ENCODE assay signal across 18 cellular contexts in genomic region chr20:47479506-47479905, GRCh38. TPM values are rescaled to one million over a fixed set of nuclear protein-coding genes. Genes with fewer than 3 reads are reported as not detected.
DNase-seq lines count a peak whose midpoint lies in the region; ATAC-seq, FAIRE-seq and TF ChIP-seq lines count a peak whose summit lies in the region.
"Had no signal": no experiment of that assay in that cellular context is flagged by ENCODE, and none has a peak within 500 bp of the region (broad histone marks: within the 10 kb centered on the region; RNA-seq: fewer than 3 reads in every experiment).

No MANE protein-coding gene starts in this region.

- no peaks in the 10 kb centered on the region for H3K36me3 Mint-ChIP-seq in activated CD8-positive, alpha-beta T cell treated with anti-CD3 and anti-CD28 coated beads for 36 hours (ENCODE audit: low read depth)
- no peaks in the 10 kb centered on the region for H3K36me3 Mint-ChIP-seq in activated CD8-positive, alpha-beta T cell treated with anti-CD3 and anti-CD28 coated beads, Interleukin-2, amount 10 ng/mL, durations not matched to agents 7 days and 5 days (ENCODE audit: low read depth)

- H3K9me3 ChIP-seq in OCI-LY7 (ENCODE audit: low read length) (no peaks in the 10 kb centered on the region), smooth muscle cell (replicated peaks; ENCODE audit: low read depth) (no peaks in the 10 kb centered on the region), transverse colon (no peaks in the 10 kb centered on the region), kidney (ENCODE audit: control insufficient read depth in 1 of 2, low read length in 2 of 2) (no peaks in the 10 kb centered on the region)
- H3K9me3 ChIP-seq: stomach had no signal

- peak overlapping the region; percentile 56 for H3K27ac ChIP-seq in OCI-LY7 (ENCODE audit: low read depth, low read length, poor library complexity, severe bottlenecking)
- H3K27ac ChIP-seq in smooth muscle cell (ENCODE audit: low read depth): no peak overlapping the region
- H3K27ac ChIP-seq in transverse colon: no peak overlapping the region
- H3K27ac ChIP-seq in kidney (ENCODE audit: low read depth in 2 of 2, low read length in 2 of 2): no peak overlapping the region
- H3K27ac ChIP-seq: stomach had no signal

- H3K27ac Mint-ChIP-seq in activated CD8-positive, alpha-beta T cell treated with anti-CD3 and anti-CD28 coated beads for 36 hours: peak overlapping the region; percentile 37
- H3K27ac Mint-ChIP-seq in activated CD8-positive, alpha-beta T cell treated with anti-CD3 and anti-CD28 coated beads, Interleukin-2, amount 10 ng/mL, durations not matched to agents 7 days and 5 days: no peak overlapping the region

- H3K4me3 Mint-ChIP-seq in activated CD8-positive, alpha-beta T cell treated with anti-CD3 and anti-CD28 coated beads for 36 hours: no peak overlapping the region
- H3K4me3 Mint-ChIP-seq in activated CD8-positive, alpha-beta T cell treated with anti-CD3 and anti-CD28 coated beads, Interleukin-2, amount 10 ng/mL, durations not matched to agents 7 days and 5 days: no peak overlapping the region

- TF ChIP-seq CTCF in activated CD8-positive, alpha-beta T cell treated with anti-CD3 and anti-CD28 coated beads for 36 hours (IDR thresholded peaks at IDR 0.05): no peak
- TF ChIP-seq CTCF in OCI-LY7 (conservative IDR thresholded peaks at IDR 0.05; ENCODE audit: low read length) (no peak), smooth muscle cell (IDR thresholded peaks at IDR 0.05; ENCODE audit: borderline replicate concordance, insufficient read depth, poor library complexity, severe bottlenecking) (no peak), transverse colon (IDR thresholded peaks at IDR 0.05) (no peak), kidney (IDR thresholded peaks at IDR 0.05; ENCODE audit: borderline replicate concordance, extremely low read depth, insufficient read depth) (no peak)

- no peak for DNase-seq in activated CD8-positive, alpha-beta T cell treated with anti-CD3 and anti-CD28 coated beads for 36 hours
- DNase-seq in activated CD8-positive, alpha-beta T cell treated with anti-CD3 and anti-CD28 coated beads, Interleukin-2, amount 10 ng/mL, durations not matched to agents 7 days and 5 days: no peak
- no peak for DNase-seq in OCI-LY7 (ENCODE audit: low spot score)
- DNase-seq in smooth muscle cell (lab: John Stamatoyannopoulos, UW; ENCODE audit: unreplicated experiment): no peak
- DNase-seq in transverse colon: no peak
- DNase-seq in kidney: no peak
- DNase-seq: cerebellar nuclear complex, erythroblast, hippocampal formation, Karpas-422, mesenchymal stem cell, NCI-H2029 treated with DMSO at 0.1 percent for 48 hours, NCI-H82, SIG-M5, stomach had no signal

- H3K4me3 ChIP-seq in OCI-LY7 (ENCODE audit: low read depth, low read length, poor library complexity, severe bottlenecking) (no peak overlapping the region), smooth muscle cell (no peak overlapping the region), transverse colon (no peak overlapping the region), kidney (ENCODE audit: low read length in 2 of 2) (no peak overlapping the region)
- H3K4me3 ChIP-seq: stomach had no signal

- H3F3A ChIP-seq in smooth muscle cell (ENCODE audit: low read depth): no peaks in the 10 kb centered on the region

- no peak for FAIRE-seq in kidney (lab: Jason Lieb, UNC)
- FAIRE-seq: H54 had no signal

- H3K36me3 ChIP-seq in OCI-LY7 (ENCODE audit: insufficient read depth, low read length) (no peaks in the 10 kb centered on the region), smooth muscle cell (ENCODE audit: low read depth) (no peaks in the 10 kb centered on the region), transverse colon (no peaks in the 10 kb centered on the region), kidney (ENCODE audit: control insufficient read depth in 1 of 2, insufficient read depth in 2 of 2, low read length in 2 of 2) (no peaks in the 10 kb centered on the region)
- H3K36me3 ChIP-seq: stomach had no signal

- H3K9me2 ChIP-seq in OCI-LY7 (ENCODE audit: insufficient read depth, low read length): no peaks in the 10 kb centered on the region

- H3K4me1 Mint-ChIP-seq in activated CD8-positive, alpha-beta T cell treated with anti-CD3 and anti-CD28 coated beads for 36 hours (ENCODE audit: low read depth): peaks cover 16% of the 10 kb centered on the region
- peaks cover 17% of the 10 kb centered on the region for H3K4me1 Mint-ChIP-seq in activated CD8-positive, alpha-beta T cell treated with anti-CD3 and anti-CD28 coated beads, Interleukin-2, amount 10 ng/mL, durations not matched to agents 7 days and 5 days (ENCODE audit: low read depth)

- ATAC-seq in activated CD8-positive, alpha-beta T cell treated with anti-CD3 and anti-CD28 coated beads for 36 hours: no peak
- ATAC-seq in activated CD8-positive, alpha-beta T cell treated with anti-CD3 and anti-CD28 coated beads, Interleukin-2, amount 10 ng/mL, durations not matched to agents 7 days and 5 days: no peak
- ATAC-seq in esophagus mucosa (peak; percentile 52), HG03135 (IDR thresholded peaks at IDR 0.05; ENCODE audit: unreplicated experiment) (no peak)

- H4K20me1 ChIP-seq in OCI-LY7 (ENCODE audit: insufficient read depth, low read length) (no peaks in the 10 kb centered on the region), smooth muscle cell (ENCODE audit: low read depth) (no peaks in the 10 kb centered on the region)

- no TSS peak for BruUV-seq in OCI-LY7 (replicated peaks; lab: Mats Ljungman, UMichigan)

- no peak overlapping the region for H3K9ac ChIP-seq in smooth muscle cell (ENCODE audit: low read depth)
- no peak overlapping the region for H3K9ac ChIP-seq in kidney (ENCODE audit: low read length in 2 of 2)

- intact Hi-C loops in activated CD8-positive, alpha-beta T cell treated with anti-CD3 and anti-CD28 coated beads for 36 hours (cut with micrococcal nuclease): no loop called here
- intact Hi-C loops in OCI-LY7 (cut with micrococcal nuclease; ENCODE audit: unreplicated experiment): no loop called here
- intact Hi-C loops in transverse colon (cut with DNase I; ENCODE audit: low total_unique reads): no loop called here
- intact Hi-C loops in kidney (cut with DNase I): no loop called here

- H3K27me3 ChIP-seq in smooth muscle cell (ENCODE audit: low read depth) (no peaks in the 10 kb centered on the region), transverse colon (no peaks in the 10 kb centered on the region)
- H3K27me3 ChIP-seq: stomach had no signal

- H3K79me2 ChIP-seq in OCI-LY7 (ENCODE audit: insufficient read depth, low read depth, low read length): no peaks in the 10 kb centered on the region
- no peaks in the 10 kb centered on the region for H3K79me2 ChIP-seq in smooth muscle cell (ENCODE audit: low read depth)

- no peaks in the 10 kb centered on the region for H3K27me3 Mint-ChIP-seq in activated CD8-positive, alpha-beta T cell treated with anti-CD3 and anti-CD28 coated beads for 36 hours
- H3K27me3 Mint-ChIP-seq in activated CD8-positive, alpha-beta T cell treated with anti-CD3 and anti-CD28 coated beads, Interleukin-2, amount 10 ng/mL, durations not matched to agents 7 days and 5 days (ENCODE audit: low read depth): no peaks in the 10 kb centered on the region

- H2AFZ ChIP-seq in OCI-LY7 (ENCODE audit: low read length): peak overlapping the region; percentile 60; the same call in 1 of the 2 replicates
- H2AFZ ChIP-seq in smooth muscle cell (ENCODE audit: low read depth): peak overlapping the region; percentile 66

- in situ Hi-C loops in transverse colon (cut with MboI; ENCODE audit: low pct_ligation_motif_present in 1 of 4, low pct_unique_long_range_greater_than_20kb in 1 of 4, low sequenced_read_pairs in 3 of 4): no loop called here

- no peaks in the 10 kb centered on the region for H3K9me3 Mint-ChIP-seq in activated CD8-positive, alpha-beta T cell treated with anti-CD3 and anti-CD28 coated beads for 36 hours
- H3K9me3 Mint-ChIP-seq in activated CD8-positive, alpha-beta T cell treated with anti-CD3 and anti-CD28 coated beads, Interleukin-2, amount 10 ng/mL, durations not matched to agents 7 days and 5 days (ENCODE audit: insufficient read depth): no peaks in the 10 kb centered on the region

- peaks cover 80% of the 10 kb centered on the region for H3K4me1 ChIP-seq in OCI-LY7 (ENCODE audit: insufficient read depth, low read length, poor library complexity, severe bottlenecking)
- H3K4me1 ChIP-seq in smooth muscle cell (ENCODE audit: low read depth): no peaks in the 10 kb centered on the region
- H3K4me1 ChIP-seq in transverse colon: peaks cover 0 to 6% (median 0%) of the 10 kb centered on the region in 4 donors
- H3K4me1 ChIP-seq in kidney (ENCODE audit: control insufficient read depth in 1 of 2, insufficient read depth in 1 of 2, low read depth in 1 of 2, low read length in 2 of 2): peaks cover 0 to 2% of the 10 kb centered on the region in 2 donors

- no peak for TF ChIP-seq EP300 in transverse colon (IDR thresholded peaks at IDR 0.05; ENCODE audit: low read depth)

- CTCF ChIA-PET in activated CD8-positive, alpha-beta T cell treated with anti-CD3 and anti-CD28 coated beads for 36 hours (lab: Charles Lee): no interaction called here
- CTCF ChIA-PET in activated CD8-positive, alpha-beta T cell treated with anti-CD3 and anti-CD28 coated beads, Interleukin-2, amount 10 ng/mL, durations not matched to agents 7 days and 5 days (lab: Charles Lee): interaction anchor here (0.6 to 1.4 kb wide), 2 partner anchors 109 to 141 kb away, joined by 3 to 4 read pairs; no protein-coding TSS in a partner anchor
- CTCF ChIA-PET in OCI-LY7 (lab: Charles Lee; ENCODE audit: unreplicated experiment): no interaction called here

- peak overlapping the region; percentile 17; the same call in 1 of the 2 replicates for H3K4me2 ChIP-seq in OCI-LY7 (ENCODE audit: low read length)
- H3K4me2 ChIP-seq in smooth muscle cell: no peak overlapping the region

- TF ChIP-seq POLR2A in transverse colon (IDR thresholded peaks at IDR 0.05): no peak

- POLR2A ChIA-PET in activated CD8-positive, alpha-beta T cell treated with anti-CD3 and anti-CD28 coated beads for 36 hours (lab: Charles Lee): interaction anchor here (0.8 kb wide), 1 partner anchor 25 kb away, joined by 3 read pairs; no protein-coding TSS in a partner anchor
- POLR2A ChIA-PET in activated CD8-positive, alpha-beta T cell treated with anti-CD3 and anti-CD28 coated beads, Interleukin-2, amount 10 ng/mL, durations not matched to agents 7 days and 5 days (lab: Charles Lee): no interaction called here
- POLR2A ChIA-PET in OCI-LY7 (lab: Charles Lee): interaction anchor here (0.6 to 3.4 kb wide), 7 partner anchors 7 to 79 kb away, joined by 3 to 12 read pairs (median 4); partner anchors contain the start of gene NCOA3

RNA-seq across cellular contexts. Expression of gene NCOA3, which starts 22.2 kb away (rescaled TPM):
- total RNA-seq in activated CD8-positive, alpha-beta T cell treated with anti-CD3 and anti-CD28 coated beads for 36 hours: 10 to 100 TPM; 66.2 to 73.7 TPM
- total RNA-seq in activated CD8-positive, alpha-beta T cell treated with anti-CD3 and anti-CD28 coated beads, Interleukin-2, amount 10 ng/mL, durations not matched to agents 7 days and 5 days: 10 to 100 TPM; 57.4 to 60.1 TPM
- 45.4 and 50.5 TPM in 2 replicates for total RNA-seq in OCI-LY7 (2014; rRNA removed; shearing (Covaris generic))
- 75.6 and 86.5 TPM in 2 replicates for total RNA-seq in OCI-LY7 (2022)
- 29.1 TPM for total RNA-seq in esophagus mucosa
- total RNA-seq in smooth muscle cell: 25.9 and 28.4 TPM in 2 replicates
- polyA plus RNA-seq in smooth muscle cell: 6.0 and 12.3 TPM in 2 replicates
- 10 to 100 TPM in 3 of 4 donors, 1 to 10 TPM in 1; 9.2 to 39.1 (median 22.3) TPM for total RNA-seq in transverse colon
- total RNA-seq in kidney: 38.8 TPM
- polyA plus RNA-seq in kidney (ENCODE audit: insufficient read depth, low read depth, low replicate concordance): 4.9 TPM
